In genomic region chr3:15426579-15427118, GRCh38 we compare ENCODE assay signal across 8 cellular contexts. TPM values are rescaled to one million over a fixed set of nuclear protein-coding genes. Genes with fewer than 3 reads are reported as not detected.
A peak's percentile ranks its signal among the peaks of the same experiment; 100 is the strongest.
DNase-seq lines count a peak whose midpoint lies in the region; ATAC-seq, FAIRE-seq and TF ChIP-seq lines count a peak whose summit lies in the region.

No MANE protein-coding gene starts in this region.

- H4K20me1 ChIP-seq in mammary epithelial cell (ENCODE audit: insufficient read depth, low read length): no peaks in the 10 kb centered on the region

- H3K4me1 Mint-ChIP-seq in stimulated activated naive CD8-positive, alpha-beta T cell treated with anti-CD3 and anti-CD28 coated beads, Interleukin-15, Interleukin-2, amounts not matched to agents 100 ng/mL and 50 ng/mL, for 24 hours (ENCODE audit: low read depth): peaks cover 49% of the 10 kb centered on the region

- H3K9ac ChIP-seq in mammary epithelial cell (ENCODE audit: insufficient read depth, low read length): peak overlapping the region; percentile 91

- no peak for TF ChIP-seq CTCF in mammary epithelial cell (conservative IDR thresholded peaks at IDR 0.05 in 1 of 2, IDR thresholded peaks at IDR 0.05 in 1 of 2; ENCODE audit: extremely low read depth in 1 of 2, insufficient read depth in 1 of 2, low read depth in 1 of 2, low read length in 2 of 2)

- H3K27me3 Mint-ChIP-seq in stimulated activated naive CD8-positive, alpha-beta T cell treated with anti-CD3 and anti-CD28 coated beads, Interleukin-15, Interleukin-2, amounts not matched to agents 100 ng/mL and 50 ng/mL, for 24 hours: no peaks in the 10 kb centered on the region

- H3K27me3 ChIP-seq in mammary epithelial cell (ENCODE audit: insufficient read depth, low read length): no peaks in the 10 kb centered on the region
- no peaks in the 10 kb centered on the region for H3K27me3 ChIP-seq in mononuclear cell (ENCODE audit: insufficient read depth, low read length)
- no peaks in the 10 kb centered on the region for H3K27me3 ChIP-seq in aorta (ENCODE audit: control insufficient read depth in 1 of 2, insufficient read depth in 2 of 2, low read length in 1 of 2)

- H3K4me3 ChIP-seq in mammary epithelial cell (replicated peaks in 1 of 3; ENCODE audit: insufficient read depth in 1 of 3, low read depth in 2 of 3, low read length in 3 of 3): peak overlapping the region; percentile 60 to 89 (median 77)
- peak overlapping the region; percentile 97 for H3K4me3 ChIP-seq in mononuclear cell (ENCODE audit: low read length)
- H3K4me3 ChIP-seq in aorta (ENCODE audit: low read length in 2 of 2): peak overlapping the region; percentile 74 to 89

- peak overlapping the region; percentile 97 for H3K27ac Mint-ChIP-seq in stimulated activated naive CD8-positive, alpha-beta T cell treated with anti-CD3 and anti-CD28 coated beads, Interleukin-15, Interleukin-2, amounts not matched to agents 100 ng/mL and 50 ng/mL, for 24 hours

- H3K9me3 ChIP-seq in mammary epithelial cell (replicated peaks; ENCODE audit: insufficient read depth, low read length) (no peaks in the 10 kb centered on the region), mononuclear cell (ENCODE audit: low read depth, low read length) (no peaks in the 10 kb centered on the region), aorta (ENCODE audit: control insufficient read depth, low read length) (no peaks in the 10 kb centered on the region)

- intact Hi-C loops in mammary epithelial cell (cut with micrococcal nuclease): loop anchor here (10.0 kb wide), 1 partner anchor 388 kb away; no protein-coding TSS in a partner anchor
- intact Hi-C loops in aorta (cut with DNase I): loop anchor here (2.0 to 5.0 kb wide), 2 partner anchors 130 to 131 kb away; no protein-coding TSS in a partner anchor

- peaks cover 6% of the 10 kb centered on the region for H3K9me3 Mint-ChIP-seq in stimulated activated naive CD8-positive, alpha-beta T cell treated with anti-CD3 and anti-CD28 coated beads, Interleukin-15, Interleukin-2, amounts not matched to agents 100 ng/mL and 50 ng/mL, for 24 hours

- BruUV-seq in mammary epithelial cell (replicated peaks; lab: Mats Ljungman, UMichigan): no TSS peak

- dilution Hi-C loops in mammary epithelial cell (cut with HindIII; ENCODE audit: low sequenced_read_pairs): no loop called here

- peak overlapping the region; percentile 94 for H3K4me2 ChIP-seq in mammary epithelial cell (ENCODE audit: insufficient read depth, low read depth, low read length)

- peaks cover 52% of the 10 kb centered on the region for H3K36me3 Mint-ChIP-seq in stimulated activated naive CD8-positive, alpha-beta T cell treated with anti-CD3 and anti-CD28 coated beads, Interleukin-15, Interleukin-2, amounts not matched to agents 100 ng/mL and 50 ng/mL, for 24 hours (ENCODE audit: low read depth)

- H3K4me1 ChIP-seq in mammary epithelial cell (ENCODE audit: insufficient read depth, low read length): peaks cover 16% of the 10 kb centered on the region
- H3K4me1 ChIP-seq in mononuclear cell (ENCODE audit: insufficient read depth, low read length): peaks cover 41% of the 10 kb centered on the region
- peaks cover 1 to 4% of the 10 kb centered on the region in 2 donors for H3K4me1 ChIP-seq in aorta (ENCODE audit: control insufficient read depth in 1 of 2, insufficient read depth in 2 of 2, low read length in 2 of 2)

- peaks cover 15% of the 10 kb centered on the region for H3K36me3 ChIP-seq in mammary epithelial cell (ENCODE audit: insufficient read depth, low read length)
- peaks cover 0 to 3% of the 10 kb centered on the region in 2 donors for H3K36me3 ChIP-seq in aorta (ENCODE audit: control insufficient read depth in 1 of 2, insufficient read depth in 2 of 2, low read length in 1 of 2)

- no peak for ATAC-seq in stimulated activated naive CD8-positive, alpha-beta T cell treated with anti-CD3 and anti-CD28 coated beads, Interleukin-15, Interleukin-2, amounts not matched to agents 100 U/mL and 50 U/mL, for 24 hours
- no peak for ATAC-seq in aorta (ENCODE audit: low FRiP score)
- ATAC-seq in GM21447 (IDR thresholded peaks at IDR 0.05; ENCODE audit: unreplicated experiment): no peak
- no peak for ATAC-seq in GM18498 (IDR thresholded peaks at IDR 0.05; ENCODE audit: unreplicated experiment)

- CTCF ChIA-PET in mammary epithelial cell (lab: Charles Lee; ENCODE audit: low non-redundant PET): no interaction called here

- peak overlapping the region; percentile 87 for H3K27ac ChIP-seq in mammary epithelial cell (ENCODE audit: insufficient read depth, low read depth, low read length)
- H3K27ac ChIP-seq in aorta (ENCODE audit: low read depth in 1 of 2, low read length in 2 of 2): peak overlapping the region in 1 of 2 donors; percentile 43

- in situ Hi-C loops in mammary epithelial cell (cut with MboI; ENCODE audit: low sequenced_read_pairs in 2 of 2): no loop called here

- peaks cover 65% of the 10 kb centered on the region for H3K79me2 ChIP-seq in mammary epithelial cell (ENCODE audit: insufficient read depth, low read length)

- H3K4me3 Mint-ChIP-seq in stimulated activated naive CD8-positive, alpha-beta T cell treated with anti-CD3 and anti-CD28 coated beads, Interleukin-15, Interleukin-2, amounts not matched to agents 100 ng/mL and 50 ng/mL, for 24 hours: peak overlapping the region; percentile 97

- H2AFZ ChIP-seq in mammary epithelial cell (ENCODE audit: low read depth, low read length): peak overlapping the region; percentile 93

- FAIRE-seq in RCC 7860 (lab: Jason Lieb, UNC): no peak

- no peak for DNase-seq in stimulated activated naive CD8-positive, alpha-beta T cell treated with anti-CD3 and anti-CD28 coated beads, Interleukin-15, Interleukin-2, amounts not matched to agents 100 U/mL and 50 U/mL, for 24 hours
- DNase-seq in mammary epithelial cell (no peak), aorta (no peak), RCC 7860 (ENCODE audit: low spot score) (no peak)

- 47% methylated on average over 14 of the region's 16 CpGs for WGBS in mammary epithelial cell (ENCODE audit: low coverage, missing lambda C conversion rate)
- 46 to 47% methylated on average over 16 of the region's 16 CpGs for WGBS in aorta, 2 donors

RNA-seq across cellular contexts. Expression of gene METTL6, which starts 0.7 kb away (rescaled TPM):
- total RNA-seq in mammary epithelial cell (10 to 100 TPM; 19.7 to 21.5 TPM), mononuclear cell (9.7 TPM), aorta (10 to 100 TPM; 13.3 to 16.0 TPM)
- polyA plus RNA-seq in mammary epithelial cell (14.5 TPM), aorta (1 to 10 TPM; 6.7 to 8.3 TPM)
- 12.1 TPM for polyA minus RNA-seq in mammary epithelial cell

RNA-seq across cellular contexts. Expression of gene EAF1, which starts 0.7 kb away (rescaled TPM):
- total RNA-seq in mammary epithelial cell (10 to 100 TPM; 23.4 to 40.3 TPM), mononuclear cell (121 TPM), aorta (10 to 100 TPM; 18.2 to 19.4 TPM)
- polyA plus RNA-seq in mammary epithelial cell (10.9 TPM), aorta (10 to 100 TPM in 1 of 2 donors, 1 to 10 TPM in 1; 7.5 to 11.0 TPM)
- polyA minus RNA-seq in mammary epithelial cell: 9.0 TPM
